In the genomic region with DNA sequence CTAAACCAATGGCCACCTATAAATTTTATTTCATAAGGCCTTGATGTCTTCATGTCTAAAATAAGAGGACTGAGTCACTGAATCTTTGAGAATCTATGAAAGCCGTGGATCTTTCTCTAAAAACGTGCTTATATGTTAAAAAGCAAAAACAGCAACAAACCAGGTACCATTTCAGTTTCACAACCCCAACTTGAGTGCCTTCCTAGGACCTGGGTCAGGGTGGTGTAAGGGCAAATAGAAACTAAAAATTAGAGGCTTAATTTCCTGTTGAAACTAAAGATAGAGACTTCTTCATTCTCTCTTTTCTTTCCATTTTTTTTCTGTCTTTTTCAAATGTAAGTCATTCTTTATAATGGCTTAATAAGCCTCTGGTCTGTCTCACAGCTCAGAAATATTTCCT, we compare ENCODE assay signal across 27 cellular contexts. TPM values are rescaled to one million over a fixed set of nuclear protein-coding genes. Genes with fewer than 3 reads are reported as not detected.
"Had no signal": no experiment of that assay in that cellular context is flagged by ENCODE, and none has a peak within 500 bp of the region (broad histone marks: within the 10 kb centered on the region; RNA-seq: fewer than 3 reads in every experiment).

No MANE protein-coding gene starts in this region.

- H3K36me3 ChIP-seq: colonic mucosa, esophagus muscularis mucosa, esophagus squamous epithelium, gastrocnemius medialis, gastroesophageal sphincter, heart left ventricle, heart right ventricle had no signal

- H3K9me3 ChIP-seq: colonic mucosa, esophagus muscularis mucosa, esophagus squamous epithelium, gastrocnemius medialis, gastroesophageal sphincter, heart left ventricle, heart right ventricle had no signal

- H3K4me3 Mint-ChIP-seq: dendritic cell treated with granulocyte-macrophage colony-stimulating factor and Interleukin-4, amounts not matched to agents 40 ng/mL and 50 ng/mL, for 4 days; effector memory CD8-positive, alpha-beta T cell; endodermal cell had no signal

- H3K27me3 ChIP-seq: colonic mucosa, dorsolateral prefrontal cortex, gastrocnemius medialis, heart left ventricle, heart right ventricle had no signal

- H3K4me1 ChIP-seq: colonic mucosa, esophagus muscularis mucosa, foreskin keratinocyte, gastrocnemius medialis, gastroesophageal sphincter had no signal

- DNase-seq: colonic mucosa; cortex of kidney; dermis blood vessel endothelial cell; dorsolateral prefrontal cortex; effector CD4-positive, alpha-beta T cell; effector CD8-positive, alpha-beta T cell; effector memory CD4-positive, alpha-beta T cell; effector memory CD8-positive, alpha-beta T cell; endodermal cell; erythroblast; esophagus squamous epithelium; foreskin fibroblast; foreskin keratinocyte; foreskin melanocyte; gastrocnemius medialis; glutamatergic neuron; head of caudate nucleus; heart left ventricle; heart right ventricle had no signal

- H3K27ac Mint-ChIP-seq: dendritic cell treated with granulocyte-macrophage colony-stimulating factor and Interleukin-4, amounts not matched to agents 40 ng/mL and 50 ng/mL, for 4 days; effector memory CD8-positive, alpha-beta T cell; endodermal cell had no signal

- H3K4me3 ChIP-seq: colonic mucosa, coronary artery, dorsolateral prefrontal cortex, esophagus muscularis mucosa, esophagus squamous epithelium, gastrocnemius medialis, gastroesophageal sphincter, heart left ventricle, heart right ventricle had no signal

- H3K4me1 Mint-ChIP-seq: endodermal cell had no signal

- ATAC-seq: effector memory CD8-positive, alpha-beta T cell; esophagus mucosa; foreskin keratinocyte; gastrocnemius medialis; gastroesophageal sphincter; heart left ventricle; heart right ventricle had no signal

- H3K9me3 Mint-ChIP-seq: effector memory CD8-positive, alpha-beta T cell; endodermal cell had no signal

- H3K27ac ChIP-seq: colonic mucosa, coronary artery, dorsolateral prefrontal cortex, epithelial cell of prostate, esophagus muscularis mucosa, esophagus squamous epithelium, foreskin keratinocyte, gastrocnemius medialis, gastroesophageal sphincter, heart left ventricle, heart right ventricle had no signal

RNA-seq across cellular contexts. Expression of a gene that starts 27.2 kb away (rescaled TPM):
- total RNA-seq: endothelial cell of umbilical vein, fibroblast of villous mesenchyme had no signal
